ENCODE assay signal across 8 cellular contexts in genomic region chr20:57392130-57392445, GRCh38. TPM values are rescaled to one million over a fixed set of nuclear protein-coding genes. Genes with fewer than 3 reads are reported as not detected.
DNase-seq lines count a peak whose midpoint lies in the region; ATAC-seq and TF ChIP-seq lines count a peak whose summit lies in the region.

No MANE protein-coding gene starts in this region.

- peak overlapping the region; percentile 90 to 93 for H3K4me3 Mint-ChIP-seq in CD14-positive monocyte
- peak overlapping the region; percentile 93 for H3K4me3 Mint-ChIP-seq in natural killer cell treated with Interleukin-12 subunit alpha and Interleukin-12 subunit beta and Interleukin-15 and Interleukin-18, amount 100 ng/mL, for 72 hours

- intact Hi-C loops in CD14-positive monocyte (cut with micrococcal nuclease) = loop anchor here (5.0 to 10.0 kb wide), 2 partner anchors 40 to 83 kb away; no protein-coding TSS in a partner anchor

- H3K27ac ChIP-seq in KMS-11 (peak overlapping the region; percentile 72), coronary artery (peak overlapping the region; percentile 66 to 81)

- H3K27me3 Mint-ChIP-seq in CD14-positive monocyte (ENCODE audit: low read depth in 3 of 3) = peaks cover 3 to 12% (median 4%) of the 10 kb centered on the region in 3 donors
- H3K27me3 Mint-ChIP-seq in natural killer cell treated with Interleukin-12 subunit alpha and Interleukin-12 subunit beta and Interleukin-15 and Interleukin-18, amount 100 ng/mL, for 72 hours = no peaks in the 10 kb centered on the region

- no peaks in the 10 kb centered on the region for H3K9me3 Mint-ChIP-seq in CD14-positive monocyte
- H3K9me3 Mint-ChIP-seq in natural killer cell treated with Interleukin-12 subunit alpha and Interleukin-12 subunit beta and Interleukin-15 and Interleukin-18, amount 100 ng/mL, for 72 hours = no peaks in the 10 kb centered on the region

- H3K4me1 Mint-ChIP-seq in CD14-positive monocyte = peaks cover 63% of the 10 kb centered on the region
- peaks cover 41 to 56% of the 10 kb centered on the region in 2 donors for H3K4me1 Mint-ChIP-seq in natural killer cell treated with Interleukin-12 subunit alpha and Interleukin-12 subunit beta and Interleukin-15 and Interleukin-18, amount 100 ng/mL, for 72 hours (ENCODE audit: low read depth in 2 of 2)

- H3K27ac Mint-ChIP-seq in CD14-positive monocyte = peak overlapping the region in 6 of 7 donors; percentile 45 to 92 (median 62)
- H3K27ac Mint-ChIP-seq in natural killer cell treated with Interleukin-12 subunit alpha and Interleukin-12 subunit beta and Interleukin-15 and Interleukin-18, amount 100 ng/mL, for 72 hours = peak overlapping the region; percentile 79

- H3K9ac ChIP-seq in KMS-11 = peak overlapping the region; percentile 61

- H4K20me1 ChIP-seq in KMS-11 (ENCODE audit: insufficient read depth) = 0 out of 2 replicates have a peak, but pooled peaks cover 6% of the 10 kb centered on the region

- H3K27me3 ChIP-seq in KMS-11 (ENCODE audit: insufficient read depth, low read depth) = no peaks in the 10 kb centered on the region

- no peak for TF ChIP-seq CTCF in CD14-positive monocyte (IDR thresholded peaks at IDR 0.05)
- TF ChIP-seq CTCF in KMS-11 (conservative IDR thresholded peaks at IDR 0.05; ENCODE audit: low read depth, low read length) = no peak
- TF ChIP-seq CTCF in coronary artery (IDR thresholded peaks at IDR 0.05) = no peak

- H3K36me3 ChIP-seq in KMS-11 (ENCODE audit: insufficient read depth) = peaks cover 7% of the 10 kb centered on the region; the same call in 1 of the 2 replicates

- H3K4me3 ChIP-seq in KMS-11 (IDR thresholded peaks at IDR 0.05; ENCODE audit: insufficient read depth, low read depth, low read length) (no peak overlapping the region), coronary artery (peak overlapping the region; percentile 77)

- DNase-seq in CD14-positive monocyte (ENCODE audit: low spot score) = no peak
- DNase-seq in coronary artery (ENCODE audit: low spot score) = no peak
- no peak for DNase-seq in natural killer cell treated with Interleukin-12 subunit alpha and Interleukin-12 subunit beta and Interleukin-15 and Interleukin-18, amount 100 ng/mL, for 72 hours (ENCODE audit: low spot score)
- no peak for DNase-seq in hippocampal formation (lab: John Stamatoyannopoulos, UW)

- peak overlapping the region; percentile 72 for H3K4me2 ChIP-seq in KMS-11

- H2AFZ ChIP-seq in KMS-11 (ENCODE audit: low read depth) = no peak overlapping the region

- peaks cover 41 to 43% of the 10 kb centered on the region in 2 donors for H3K36me3 Mint-ChIP-seq in CD14-positive monocyte
- peaks cover 5% of the 10 kb centered on the region for H3K36me3 Mint-ChIP-seq in natural killer cell treated with Interleukin-12 subunit alpha and Interleukin-12 subunit beta and Interleukin-15 and Interleukin-18, amount 100 ng/mL, for 72 hours

- H3K79me2 ChIP-seq in KMS-11 (ENCODE audit: insufficient read depth, low read depth) = peaks cover 52% of the 10 kb centered on the region

- H3K4me1 ChIP-seq in KMS-11 (ENCODE audit: low read depth, poor library complexity, severe bottlenecking) = peaks cover 59% of the 10 kb centered on the region

- ATAC-seq in natural killer cell treated with Interleukin-12 subunit alpha and Interleukin-12 subunit beta and Interleukin-15 and Interleukin-18, amount 100 ng/mL, for 72 hours = no peak
- no peak for ATAC-seq in HG03354 (IDR thresholded peaks at IDR 0.05; ENCODE audit: poor library complexity, severe bottlenecking, unreplicated experiment)
- ATAC-seq in HG02763 (IDR thresholded peaks at IDR 0.05; ENCODE audit: unreplicated experiment) = no peak
- no peak for ATAC-seq in GM19328 (IDR thresholded peaks at IDR 0.05; ENCODE audit: unreplicated experiment)

RNA-seq across cellular contexts. Expression of gene RBM38, which starts 0.9 kb away (rescaled TPM):
- polyA plus RNA-seq in CD14-positive monocyte = 10 to 100 TPM in 1 of 2 donors, 1 to 10 TPM in 1; 7.5 to 17.8 TPM
- 10 to 100 TPM; 18.3 to 29.2 TPM for total RNA-seq in natural killer cell treated with Interleukin-12 subunit alpha and Interleukin-12 subunit beta and Interleukin-15 and Interleukin-18, amount 100 ng/mL, for 72 hours

RNA-seq across cellular contexts. Expression of gene RAE1, which starts 41.0 kb away (rescaled TPM):
- polyA plus RNA-seq in CD14-positive monocyte = 10 to 100 TPM; 15.8 to 21.7 TPM
- total RNA-seq in natural killer cell treated with Interleukin-12 subunit alpha and Interleukin-12 subunit beta and Interleukin-15 and Interleukin-18, amount 100 ng/mL, for 72 hours = 10 to 100 TPM; 43.6 to 86.0 TPM
